29 cellular contexts compared by ENCODE assay signal in the genomic region with DNA sequence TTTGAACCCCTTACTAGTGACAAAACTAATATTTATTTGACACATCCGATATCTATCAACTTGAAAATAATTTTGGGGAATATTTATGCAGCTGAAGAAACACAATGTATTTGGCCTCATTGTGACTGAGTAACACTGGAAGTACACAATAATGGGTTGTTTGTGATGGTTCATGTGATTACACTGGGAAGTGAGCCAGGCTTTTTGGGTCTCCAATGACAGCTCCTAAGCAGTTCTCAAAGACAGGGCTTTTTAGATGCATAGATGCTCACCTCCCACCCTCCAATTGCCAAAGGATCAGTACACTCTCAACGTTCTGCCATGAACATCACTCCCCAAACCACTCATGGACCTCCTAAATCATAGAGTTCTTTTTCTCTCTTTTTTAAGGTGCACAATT.
A peak's percentile ranks its signal among the peaks of the same experiment; 100 is the strongest.
DNase-seq lines count a peak whose midpoint lies in the region; ATAC-seq lines count a peak whose summit lies in the region.
"Had no signal": no experiment of that assay in that cellular context is flagged by ENCODE, and none has a peak within 500 bp of the region (broad histone marks: within the 10 kb centered on the region; RNA-seq: fewer than 3 reads in every experiment).

No MANE protein-coding gene starts in this region.

- H3K27me3 ChIP-seq in adipocyte (replicated peaks; ENCODE audit: control insufficient read depth, insufficient read depth, low read length), result no peaks in the 10 kb centered on the region
- H3K27me3 ChIP-seq: BLaER1, sigmoid colon, stomach had no signal

- DNase-seq in NCI-H1105 treated with DMSO at 0.1 percent for 48 hours (lab: John Stamatoyannopoulos, UW) (peak; percentile 10), adipocyte (ENCODE audit: low read depth) (no peak), head of caudate nucleus (peak in 34 of 42 donors; percentile 25 to 95 (median 76)), putamen (ENCODE audit: low spot score) (peak; percentile 96), NCI-H446 treated with DMSO at 0.1 percent for 48 hours (lab: John Stamatoyannopoulos, UW) (no peak)
- DNase-seq in activated CD4-positive, alpha-beta T cell treated with anti-CD3 and anti-CD28 coated beads, Interleukin-2, amount 50 U/mL, for 48 hours, result no peak
- DNase-seq: activated CD4-positive, alpha-beta memory T cell treated with anti-CD3 and anti-CD28 coated beads, Interleukin-2, amount 10 ng/mL, durations not matched to agents 7 days and 5 days; activated CD4-positive, CD25-positive, alpha-beta regulatory T cell treated with anti-CD3 and anti-CD28 coated beads, Interleukin-2, amount 50 U/mL, for 72 hours; activated CD8-positive, alpha-beta memory T cell treated with anti-CD3 and anti-CD28 coated beads, Interleukin-2, amount 50 U/mL, for 4 hours; activated naive CD4-positive, alpha-beta T cell treated with Interleukin-2 at 50 U/mL for 16 hours; DMS153; effector CD4-positive, alpha-beta T cell; H9; KG1; left ventricle myocardium superior; NCI-H1417 treated with DMSO at 0.1 percent for 48 hours; NCI-H2029 treated with DMSO at 0.1 percent for 48 hours; sigmoid colon; stimulated activated CD4-positive, alpha-beta T cell treated with anti-CD3 and anti-CD28 coated beads, Interleukin-12 subunit alpha, Interleukin-12 subunit beta, amount 100 ng/mL, for 4 hours; stimulated activated CD4-positive, alpha-beta T cell treated with anti-CD3 and anti-CD28 coated beads, Interleukin-4, amount 100 ng/mL, for 1 hour; stomach; trophoblast cell had no signal

- H3K4me3 ChIP-seq in adipocyte (ENCODE audit: low read length), result peak overlapping the region; percentile 4
- H3K4me3 ChIP-seq: BLaER1, breast epithelium, GM12878, prostate gland, sigmoid colon, SK-N-MC, stomach had no signal

- intact Hi-C loops in head of caudate nucleus (cut with DNase I), result no loop called here

- no peaks in the 10 kb centered on the region for H3K36me3 ChIP-seq in adipocyte (ENCODE audit: control insufficient read depth, insufficient read depth, low read length, severe bottlenecking)
- H3K36me3 ChIP-seq: BLaER1, breast epithelium, prostate gland, sigmoid colon, stomach had no signal

- H3K9ac ChIP-seq in adipocyte (ENCODE audit: low read length), result no peak overlapping the region
- H3K9ac ChIP-seq: BLaER1 had no signal

- ATAC-seq in HG03139 (IDR thresholded peaks at IDR 0.05; ENCODE audit: unreplicated experiment) (no peak), GM21381 (IDR thresholded peaks at IDR 0.05; ENCODE audit: unreplicated experiment) (no peak)
- ATAC-seq: GM12878, left ventricle myocardium superior had no signal

- H3K4me1 ChIP-seq in adipocyte (ENCODE audit: control insufficient read depth, insufficient read depth, low read length), result peaks cover 12% of the 10 kb centered on the region
- H3K4me1 ChIP-seq: BLaER1, breast epithelium, prostate gland, sigmoid colon, stomach had no signal

- H3K9me3 ChIP-seq in adipocyte (ENCODE audit: control insufficient read depth, low read length), result peaks cover 4% of the 10 kb centered on the region
- H3K9me3 ChIP-seq: BLaER1, breast epithelium, prostate gland, sigmoid colon, stomach had no signal

Comparison
In these comparisons a context has a peak if more than half of its experiments do, and no peak if none do; other contexts are left out.
1. DNase-seq: peak in NCI-H1105 treated with DMSO at 0.1 percent for 48 hours (single experiment), head of caudate nucleus (34 of 42) and putamen (single experiment); none in adipocyte (single experiment), activated CD4-positive, alpha-beta T cell treated with anti-CD3 and anti-CD28 coated beads, Interleukin-2, amount 50 U/mL, for 48 hours (0 of 2) and NCI-H446 treated with DMSO at 0.1 percent for 48 hours (single experiment).